1 cellular context compared by ENCODE assay signal in the genomic region with DNA sequence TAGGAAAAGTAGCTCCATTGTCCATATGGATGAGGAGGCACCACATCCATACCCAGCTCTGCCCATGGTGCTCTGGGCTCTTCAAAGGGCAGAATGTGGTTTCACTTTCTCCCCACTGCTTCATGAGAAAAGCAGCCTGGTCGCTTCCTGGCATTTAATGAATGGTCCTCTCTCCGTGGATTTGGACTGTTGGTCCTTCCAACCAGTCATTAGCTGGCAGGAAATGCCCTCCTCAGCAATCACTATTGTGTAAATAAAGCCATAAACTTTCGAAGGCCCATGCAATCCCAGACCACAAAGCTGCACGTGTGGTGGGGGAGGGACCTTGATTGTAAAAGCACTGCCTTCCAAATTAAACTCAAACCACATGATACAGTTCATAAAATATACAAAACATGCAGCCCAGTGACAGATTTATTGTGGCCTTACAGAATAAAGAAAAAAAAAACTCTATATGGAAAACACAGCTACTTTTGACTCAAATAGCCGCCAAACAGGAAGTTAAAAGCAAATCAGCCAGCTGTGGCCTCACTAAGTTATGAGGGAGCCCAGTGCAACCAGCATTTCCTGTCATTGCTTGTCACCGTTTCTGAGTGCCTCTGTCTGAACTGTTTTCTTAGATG.
A peak's percentile ranks its signal among the peaks of the same experiment; 100 is the strongest.
TF ChIP-seq lines count a peak whose summit lies in the region.

No MANE protein-coding gene starts in this region.

TF ChIP-seq in GM12878, 131 proteins besides CTCF, POLR2A, EP300 and RAD21 (continued from another document and continues in another):
- no peak for TF ChIP-seq TBL1XR1 (IDR thresholded peaks at IDR 0.05; ENCODE audit: low read depth, low read length)
- TF ChIP-seq, protein P1, sequence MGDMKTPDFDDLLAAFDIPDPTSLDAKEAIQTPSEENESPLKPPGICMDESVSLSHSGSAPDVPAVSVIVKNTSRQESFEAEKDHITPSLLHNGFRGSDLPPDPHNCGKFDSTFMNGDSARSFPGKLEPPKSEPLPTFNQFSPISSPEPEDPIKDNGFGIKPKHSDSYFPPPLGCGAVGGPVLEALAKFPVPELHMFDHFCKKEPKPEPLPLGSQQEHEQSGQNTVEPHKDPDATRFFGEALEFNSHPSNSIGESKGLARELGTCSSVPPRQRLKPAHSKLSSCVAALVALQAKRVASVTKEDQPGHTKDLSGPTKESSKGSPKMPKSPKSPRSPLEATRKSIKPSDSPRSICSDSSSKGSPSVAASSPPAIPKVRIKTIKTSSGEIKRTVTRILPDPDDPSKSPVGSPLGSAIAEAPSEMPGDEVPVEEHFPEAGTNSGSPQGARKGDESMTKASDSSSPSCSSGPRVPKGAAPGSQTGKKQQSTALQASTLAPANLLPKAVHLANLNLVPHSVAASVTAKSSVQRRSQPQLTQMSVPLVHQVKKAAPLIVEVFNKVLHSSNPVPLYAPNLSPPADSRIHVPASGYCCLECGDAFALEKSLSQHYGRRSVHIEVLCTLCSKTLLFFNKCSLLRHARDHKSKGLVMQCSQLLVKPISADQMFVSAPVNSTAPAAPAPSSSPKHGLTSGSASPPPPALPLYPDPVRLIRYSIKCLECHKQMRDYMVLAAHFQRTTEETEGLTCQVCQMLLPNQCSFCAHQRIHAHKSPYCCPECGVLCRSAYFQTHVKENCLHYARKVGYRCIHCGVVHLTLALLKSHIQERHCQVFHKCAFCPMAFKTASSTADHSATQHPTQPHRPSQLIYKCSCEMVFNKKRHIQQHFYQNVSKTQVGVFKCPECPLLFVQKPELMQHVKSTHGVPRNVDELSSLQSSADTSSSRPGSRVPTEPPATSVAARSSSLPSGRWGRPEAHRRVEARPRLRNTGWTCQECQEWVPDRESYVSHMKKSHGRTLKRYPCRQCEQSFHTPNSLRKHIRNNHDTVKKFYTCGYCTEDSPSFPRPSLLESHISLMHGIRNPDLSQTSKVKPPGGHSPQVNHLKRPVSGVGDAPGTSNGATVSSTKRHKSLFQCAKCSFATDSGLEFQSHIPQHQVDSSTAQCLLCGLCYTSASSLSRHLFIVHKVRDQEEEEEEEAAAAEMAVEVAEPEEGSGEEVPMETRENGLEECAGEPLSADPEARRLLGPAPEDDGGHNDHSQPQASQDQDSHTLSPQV (IDR thresholded peaks at IDR 0.05): no peak
- TF ChIP-seq ZNF384 (IDR thresholded peaks at IDR 0.05; ENCODE audit: borderline replicate concordance, low read depth, low read length): peak; percentile 61; the same call in 1 of the 2 replicates
- no peak for TF ChIP-seq ATF7 (IDR thresholded peaks at IDR 0.05; ENCODE audit: low read depth)
- TF ChIP-seq BHLHE40 (IDR thresholded peaks at IDR 0.05; ENCODE audit: borderline replicate concordance in 1 of 2, low read depth in 2 of 2, low read length in 1 of 2): peak; percentile 95 to 96
- no peak for TF ChIP-seq ZNF274 (IDR thresholded peaks at IDR 0.05; ENCODE audit: insufficient read depth, insufficient read length)
- no peak for TF ChIP-seq CEBPB (IDR thresholded peaks at IDR 0.05; ENCODE audit: borderline replicate concordance in 1 of 2, low read depth in 2 of 2, low read length in 2 of 2)
- no peak for TF ChIP-seq SPI1 (IDR thresholded peaks at IDR 0.05; ENCODE audit: borderline replicate concordance, insufficient read depth, low read depth, low read length)
- TF ChIP-seq, protein P2, sequence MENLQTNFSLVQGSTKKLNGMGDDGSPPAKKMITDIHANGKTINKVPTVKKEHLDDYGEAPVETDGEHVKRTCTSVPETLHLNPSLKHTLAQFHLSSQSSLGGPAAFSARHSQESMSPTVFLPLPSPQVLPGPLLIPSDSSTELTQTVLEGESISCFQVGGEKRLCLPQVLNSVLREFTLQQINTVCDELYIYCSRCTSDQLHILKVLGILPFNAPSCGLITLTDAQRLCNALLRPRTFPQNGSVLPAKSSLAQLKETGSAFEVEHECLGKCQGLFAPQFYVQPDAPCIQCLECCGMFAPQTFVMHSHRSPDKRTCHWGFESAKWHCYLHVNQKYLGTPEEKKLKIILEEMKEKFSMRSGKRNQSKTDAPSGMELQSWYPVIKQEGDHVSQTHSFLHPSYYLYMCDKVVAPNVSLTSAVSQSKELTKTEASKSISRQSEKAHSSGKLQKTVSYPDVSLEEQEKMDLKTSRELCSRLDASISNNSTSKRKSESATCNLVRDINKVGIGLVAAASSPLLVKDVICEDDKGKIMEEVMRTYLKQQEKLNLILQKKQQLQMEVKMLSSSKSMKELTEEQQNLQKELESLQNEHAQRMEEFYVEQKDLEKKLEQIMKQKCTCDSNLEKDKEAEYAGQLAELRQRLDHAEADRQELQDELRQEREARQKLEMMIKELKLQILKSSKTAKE (IDR thresholded peaks at IDR 0.05; ENCODE audit: low read depth, poor library complexity, severe bottlenecking): no peak
- no peak for TF ChIP-seq EGR1 (IDR thresholded peaks at IDR 0.05; ENCODE audit: borderline replicate concordance in 1 of 2, low read depth in 2 of 2, low read length in 2 of 2)
- TF ChIP-seq RELA (IDR thresholded peaks at IDR 0.05; ENCODE audit: borderline replicate concordance, partially characterized antibody): no peak
- TF ChIP-seq ZNF207 (IDR thresholded peaks at IDR 0.05; ENCODE audit: borderline replicate concordance): no peak
- TF ChIP-seq ZBED1 (IDR thresholded peaks at IDR 0.05; ENCODE audit: borderline replicate concordance): no peak
- TF ChIP-seq, protein P3, sequence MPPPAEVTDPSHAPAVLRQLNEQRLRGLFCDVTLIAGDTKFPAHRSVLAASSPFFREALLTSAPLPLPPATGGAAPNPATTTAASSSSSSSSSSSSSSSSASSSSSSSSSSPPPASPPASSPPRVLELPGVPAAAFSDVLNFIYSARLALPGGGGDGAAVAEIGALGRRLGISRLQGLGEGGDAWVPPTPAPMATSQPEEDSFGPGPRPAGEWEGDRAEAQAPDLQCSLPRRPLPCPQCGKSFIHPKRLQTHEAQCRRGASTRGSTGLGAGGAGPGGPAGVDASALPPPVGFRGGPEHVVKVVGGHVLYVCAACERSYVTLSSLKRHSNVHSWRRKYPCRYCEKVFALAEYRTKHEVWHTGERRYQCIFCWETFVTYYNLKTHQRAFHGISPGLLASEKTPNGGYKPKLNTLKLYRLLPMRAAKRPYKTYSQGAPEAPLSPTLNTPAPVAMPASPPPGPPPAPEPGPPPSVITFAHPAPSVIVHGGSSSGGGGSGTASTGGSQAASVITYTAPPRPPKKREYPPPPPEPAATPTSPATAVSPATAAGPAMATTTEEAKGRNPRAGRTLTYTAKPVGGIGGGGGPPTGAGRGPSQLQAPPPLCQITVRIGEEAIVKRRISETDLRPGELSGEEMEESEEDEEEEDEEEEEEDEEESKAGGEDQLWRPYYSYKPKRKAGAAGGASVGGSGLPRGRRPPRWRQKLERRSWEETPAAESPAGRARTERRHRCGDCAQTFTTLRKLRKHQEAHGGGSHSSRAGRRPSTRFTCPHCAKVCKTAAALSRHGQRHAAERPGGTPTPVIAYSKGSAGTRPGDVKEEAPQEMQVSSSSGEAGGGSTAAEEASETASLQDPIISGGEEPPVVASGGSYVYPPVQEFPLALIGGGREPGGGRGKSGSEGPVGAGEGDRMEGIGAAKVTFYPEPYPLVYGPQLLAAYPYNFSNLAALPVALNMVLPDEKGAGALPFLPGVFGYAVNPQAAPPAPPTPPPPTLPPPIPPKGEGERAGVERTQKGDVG (CRISPR knock-in tag; IDR thresholded peaks at IDR 0.05): no peak
- no peak for TF ChIP-seq BCL11A (IDR thresholded peaks at IDR 0.05; ENCODE audit: low read depth, low read length)
- peak; percentile 83 for TF ChIP-seq RUNX3 (IDR thresholded peaks at IDR 0.05; ENCODE audit: low read length)
- TF ChIP-seq, protein P4, sequence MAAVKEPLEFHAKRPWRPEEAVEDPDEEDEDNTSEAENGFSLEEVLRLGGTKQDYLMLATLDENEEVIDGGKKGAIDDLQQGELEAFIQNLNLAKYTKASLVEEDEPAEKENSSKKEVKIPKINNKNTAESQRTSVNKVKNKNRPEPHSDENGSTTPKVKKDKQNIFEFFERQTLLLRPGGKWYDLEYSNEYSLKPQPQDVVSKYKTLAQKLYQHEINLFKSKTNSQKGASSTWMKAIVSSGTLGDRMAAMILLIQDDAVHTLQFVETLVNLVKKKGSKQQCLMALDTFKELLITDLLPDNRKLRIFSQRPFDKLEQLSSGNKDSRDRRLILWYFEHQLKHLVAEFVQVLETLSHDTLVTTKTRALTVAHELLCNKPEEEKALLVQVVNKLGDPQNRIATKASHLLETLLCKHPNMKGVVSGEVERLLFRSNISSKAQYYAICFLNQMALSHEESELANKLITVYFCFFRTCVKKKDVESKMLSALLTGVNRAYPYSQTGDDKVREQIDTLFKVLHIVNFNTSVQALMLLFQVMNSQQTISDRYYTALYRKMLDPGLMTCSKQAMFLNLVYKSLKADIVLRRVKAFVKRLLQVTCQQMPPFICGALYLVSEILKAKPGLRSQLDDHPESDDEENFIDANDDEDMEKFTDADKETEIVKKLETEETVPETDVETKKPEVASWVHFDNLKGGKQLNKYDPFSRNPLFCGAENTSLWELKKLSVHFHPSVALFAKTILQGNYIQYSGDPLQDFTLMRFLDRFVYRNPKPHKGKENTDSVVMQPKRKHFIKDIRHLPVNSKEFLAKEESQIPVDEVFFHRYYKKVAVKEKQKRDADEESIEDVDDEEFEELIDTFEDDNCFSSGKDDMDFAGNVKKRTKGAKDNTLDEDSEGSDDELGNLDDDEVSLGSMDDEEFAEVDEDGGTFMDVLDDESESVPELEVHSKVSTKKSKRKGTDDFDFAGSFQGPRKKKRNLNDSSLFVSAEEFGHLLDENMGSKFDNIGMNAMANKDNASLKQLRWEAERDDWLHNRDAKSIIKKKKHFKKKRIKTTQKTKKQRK (IDR thresholded peaks at IDR 0.05; ENCODE audit: low read depth, low read length): no peak
- TF ChIP-seq GATAD2B (conservative IDR thresholded peaks at IDR 0.05; ENCODE audit: low read depth): no peak
- TF ChIP-seq, protein P5, sequence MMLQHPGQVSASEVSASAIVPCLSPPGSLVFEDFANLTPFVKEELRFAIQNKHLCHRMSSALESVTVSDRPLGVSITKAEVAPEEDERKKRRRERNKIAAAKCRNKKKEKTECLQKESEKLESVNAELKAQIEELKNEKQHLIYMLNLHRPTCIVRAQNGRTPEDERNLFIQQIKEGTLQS (IDR thresholded peaks at IDR 0.05; ENCODE audit: borderline replicate concordance, extremely low read depth, low read depth, low read length): no peak
- TF ChIP-seq, protein P6, sequence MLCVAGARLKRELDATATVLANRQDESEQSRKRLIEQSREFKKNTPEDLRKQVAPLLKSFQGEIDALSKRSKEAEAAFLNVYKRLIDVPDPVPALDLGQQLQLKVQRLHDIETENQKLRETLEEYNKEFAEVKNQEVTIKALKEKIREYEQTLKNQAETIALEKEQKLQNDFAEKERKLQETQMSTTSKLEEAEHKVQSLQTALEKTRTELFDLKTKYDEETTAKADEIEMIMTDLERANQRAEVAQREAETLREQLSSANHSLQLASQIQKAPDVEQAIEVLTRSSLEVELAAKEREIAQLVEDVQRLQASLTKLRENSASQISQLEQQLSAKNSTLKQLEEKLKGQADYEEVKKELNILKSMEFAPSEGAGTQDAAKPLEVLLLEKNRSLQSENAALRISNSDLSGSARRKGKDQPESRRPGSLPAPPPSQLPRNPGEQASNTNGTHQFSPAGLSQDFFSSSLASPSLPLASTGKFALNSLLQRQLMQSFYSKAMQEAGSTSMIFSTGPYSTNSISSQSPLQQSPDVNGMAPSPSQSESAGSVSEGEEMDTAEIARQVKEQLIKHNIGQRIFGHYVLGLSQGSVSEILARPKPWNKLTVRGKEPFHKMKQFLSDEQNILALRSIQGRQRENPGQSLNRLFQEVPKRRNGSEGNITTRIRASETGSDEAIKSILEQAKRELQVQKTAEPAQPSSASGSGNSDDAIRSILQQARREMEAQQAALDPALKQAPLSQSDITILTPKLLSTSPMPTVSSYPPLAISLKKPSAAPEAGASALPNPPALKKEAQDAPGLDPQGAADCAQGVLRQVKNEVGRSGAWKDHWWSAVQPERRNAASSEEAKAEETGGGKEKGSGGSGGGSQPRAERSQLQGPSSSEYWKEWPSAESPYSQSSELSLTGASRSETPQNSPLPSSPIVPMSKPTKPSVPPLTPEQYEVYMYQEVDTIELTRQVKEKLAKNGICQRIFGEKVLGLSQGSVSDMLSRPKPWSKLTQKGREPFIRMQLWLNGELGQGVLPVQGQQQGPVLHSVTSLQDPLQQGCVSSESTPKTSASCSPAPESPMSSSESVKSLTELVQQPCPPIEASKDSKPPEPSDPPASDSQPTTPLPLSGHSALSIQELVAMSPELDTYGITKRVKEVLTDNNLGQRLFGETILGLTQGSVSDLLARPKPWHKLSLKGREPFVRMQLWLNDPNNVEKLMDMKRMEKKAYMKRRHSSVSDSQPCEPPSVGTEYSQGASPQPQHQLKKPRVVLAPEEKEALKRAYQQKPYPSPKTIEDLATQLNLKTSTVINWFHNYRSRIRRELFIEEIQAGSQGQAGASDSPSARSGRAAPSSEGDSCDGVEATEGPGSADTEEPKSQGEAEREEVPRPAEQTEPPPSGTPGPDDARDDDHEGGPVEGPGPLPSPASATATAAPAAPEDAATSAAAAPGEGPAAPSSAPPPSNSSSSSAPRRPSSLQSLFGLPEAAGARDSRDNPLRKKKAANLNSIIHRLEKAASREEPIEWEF (IDR thresholded peaks at IDR 0.05; ENCODE audit: insufficient replicate concordance, low read depth, low read length): no peak
- TF ChIP-seq SUPT20H (IDR thresholded peaks at IDR 0.05; ENCODE audit: borderline replicate concordance, control insufficient read depth, low read depth, low read length): no peak
- no peak; the same call in 1 of the 3 replicates for TF ChIP-seq POU2F2 (IDR thresholded peaks at IDR 0.05; ENCODE audit: borderline replicate concordance, low read depth, low read length)
- no peak for TF ChIP-seq KDM1A (IDR thresholded peaks at IDR 0.05; ENCODE audit: borderline replicate concordance)
- TF ChIP-seq, protein P7, sequence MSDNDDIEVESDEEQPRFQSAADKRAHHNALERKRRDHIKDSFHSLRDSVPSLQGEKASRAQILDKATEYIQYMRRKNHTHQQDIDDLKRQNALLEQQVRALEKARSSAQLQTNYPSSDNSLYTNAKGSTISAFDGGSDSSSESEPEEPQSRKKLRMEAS (IDR thresholded peaks at IDR 0.05; ENCODE audit: low read depth, low read length): peak; percentile 42; the same call in 1 of the 2 replicates
- no peak for TF ChIP-seq HDGF (IDR thresholded peaks at IDR 0.05)
- TF ChIP-seq ASH2L (IDR thresholded peaks at IDR 0.05; ENCODE audit: borderline replicate concordance, low read depth): 0 out of 2 replicates have a peak, but pooled peaks have one; percentile 51
- TF ChIP-seq SP1 (IDR thresholded peaks at IDR 0.05; ENCODE audit: low read depth, low read length): no peak
- TF ChIP-seq, protein P8, sequence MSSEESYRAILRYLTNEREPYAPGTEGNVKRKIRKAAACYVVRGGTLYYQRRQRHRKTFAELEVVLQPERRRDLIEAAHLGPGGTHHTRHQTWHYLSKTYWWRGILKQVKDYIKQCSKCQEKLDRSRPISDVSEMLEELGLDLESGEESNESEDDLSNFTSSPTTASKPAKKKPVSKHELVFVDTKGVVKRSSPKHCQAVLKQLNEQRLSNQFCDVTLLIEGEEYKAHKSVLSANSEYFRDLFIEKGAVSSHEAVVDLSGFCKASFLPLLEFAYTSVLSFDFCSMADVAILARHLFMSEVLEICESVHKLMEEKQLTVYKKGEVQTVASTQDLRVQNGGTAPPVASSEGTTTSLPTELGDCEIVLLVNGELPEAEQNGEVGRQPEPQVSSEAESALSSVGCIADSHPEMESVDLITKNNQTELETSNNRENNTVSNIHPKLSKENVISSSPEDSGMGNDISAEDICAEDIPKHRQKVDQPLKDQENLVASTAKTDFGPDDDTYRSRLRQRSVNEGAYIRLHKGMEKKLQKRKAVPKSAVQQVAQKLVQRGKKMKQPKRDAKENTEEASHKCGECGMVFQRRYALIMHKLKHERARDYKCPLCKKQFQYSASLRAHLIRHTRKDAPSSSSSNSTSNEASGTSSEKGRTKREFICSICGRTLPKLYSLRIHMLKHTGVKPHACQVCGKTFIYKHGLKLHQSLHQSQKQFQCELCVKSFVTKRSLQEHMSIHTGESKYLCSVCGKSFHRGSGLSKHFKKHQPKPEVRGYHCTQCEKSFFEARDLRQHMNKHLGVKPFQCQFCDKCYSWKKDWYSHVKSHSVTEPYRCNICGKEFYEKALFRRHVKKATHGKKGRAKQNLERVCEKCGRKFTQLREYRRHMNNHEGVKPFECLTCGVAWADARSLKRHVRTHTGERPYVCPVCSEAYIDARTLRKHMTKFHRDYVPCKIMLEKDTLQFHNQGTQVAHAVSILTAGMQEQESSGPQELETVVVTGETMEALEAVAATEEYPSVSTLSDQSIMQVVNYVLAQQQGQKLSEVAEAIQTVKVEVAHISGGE (CRISPR knock-in tag; IDR thresholded peaks at IDR 0.05): no peak
